ENCODE assay signal across 16 cellular contexts in the genomic region with DNA sequence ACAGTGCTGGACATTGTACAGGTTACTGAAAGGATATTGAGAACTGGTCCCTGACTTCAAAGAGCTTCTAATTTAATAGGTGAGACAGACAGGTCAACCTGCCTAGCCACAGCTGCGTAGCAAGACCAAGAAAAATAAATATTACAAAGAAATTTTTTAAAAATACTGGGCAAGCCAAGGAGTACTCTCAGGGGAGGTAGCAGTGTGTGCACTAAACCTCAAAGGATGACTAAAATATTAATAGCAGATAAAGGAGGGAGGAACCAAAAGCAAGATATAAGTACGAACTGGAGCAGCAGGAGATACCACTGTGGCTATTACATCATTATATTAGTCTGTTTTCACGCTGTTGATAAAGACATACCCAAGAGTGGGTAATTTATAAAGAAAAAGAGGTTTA. TPM values are rescaled to one million over a fixed set of nuclear protein-coding genes. Genes with fewer than 3 reads are reported as not detected.
A peak's percentile ranks its signal among the peaks of the same experiment; 100 is the strongest.
DNase-seq lines count a peak whose midpoint lies in the region; TF ChIP-seq lines count a peak whose summit lies in the region.
"Had no signal": no experiment of that assay in that cellular context is flagged by ENCODE, and none has a peak within 500 bp of the region (broad histone marks: within the 10 kb centered on the region; RNA-seq: fewer than 3 reads in every experiment).

No MANE protein-coding gene starts in this region.

- TF ChIP-seq CTCF in brain microvascular endothelial cell (IDR thresholded peaks at IDR 0.05; ENCODE audit: low read depth, low read length, missing control alignments) (no peak), osteocyte (IDR thresholded peaks at IDR 0.05) (no peak), GM10266 (IDR thresholded peaks at IDR 0.05; ENCODE audit: control insufficient read depth, insufficient read depth, low read depth, missing control alignments) (no peak)

- no peak overlapping the region for H3K4me3 Mint-ChIP-seq in osteocyte (ENCODE audit: unreplicated experiment)
- H3K4me3 Mint-ChIP-seq: CD4-positive, alpha-beta T cell; H9 had no signal

- H3K9ac ChIP-seq in BLaER1 treated with 17β-estradiol and CSF1 and Interleukin-3, amounts not matched to agents 10 nM and 100 nM, result no peak overlapping the region
- H3K9ac ChIP-seq in SK-N-MC (ENCODE audit: insufficient read length), result no peak overlapping the region

- DNase-seq in SK-N-MC (ENCODE audit: low read depth, low spot score) (no peak), brain microvascular endothelial cell (peak; percentile 65), osteocyte (ENCODE audit: extremely low spot score, unreplicated experiment) (no peak), GM10266 (ENCODE audit: extremely low spot score) (no peak), NCI-H128 (lab: John Stamatoyannopoulos, UW; ENCODE audit: unreplicated experiment) (no peak), NCI-H1105 treated with DMSO at 0.1 percent for 48 hours (lab: John Stamatoyannopoulos, UW) (no peak)
- DNase-seq: ACHN; C1 segment of cervical spinal cord; Calu3; CD4-positive, alpha-beta T cell; DMS 273 treated with DMSO at 0.1 percent for 48 hours; GOT3; H9 had no signal

- in situ Hi-C loops in brain microvascular endothelial cell (cut with HindIII; ENCODE audit: low pct_ligation_motif_present, low sequenced_read_pairs), result no loop called here

- no peaks in the 10 kb centered on the region for H3K27me3 ChIP-seq in BLaER1 treated with 17β-estradiol and CSF1 and Interleukin-3, amounts not matched to agents 10 nM and 100 nM
- no peaks in the 10 kb centered on the region for H3K27me3 ChIP-seq in brain microvascular endothelial cell (replicated peaks)

- peaks cover 36% of the 10 kb centered on the region for H3K4me1 Mint-ChIP-seq in osteocyte (ENCODE audit: unreplicated experiment)

- H4K20me1 ChIP-seq in BLaER1 treated with 17β-estradiol and CSF1 and Interleukin-3, amounts not matched to agents 10 nM and 100 nM, result no peaks in the 10 kb centered on the region

- H3K9me3 Mint-ChIP-seq in osteocyte (ENCODE audit: unreplicated experiment), result no peaks in the 10 kb centered on the region
- H3K9me3 Mint-ChIP-seq: CD4-positive, alpha-beta T cell; H9 had no signal

- H3K36me3 Mint-ChIP-seq in osteocyte (ENCODE audit: unreplicated experiment), result no peaks in the 10 kb centered on the region

- H3K36me3 ChIP-seq in BLaER1 treated with 17β-estradiol and CSF1 and Interleukin-3, amounts not matched to agents 10 nM and 100 nM, result no peaks in the 10 kb centered on the region
- H3K36me3 ChIP-seq in SK-N-MC (ENCODE audit: insufficient read depth, low read length) (no peaks in the 10 kb centered on the region), brain microvascular endothelial cell (replicated peaks) (no peaks in the 10 kb centered on the region)

- no peaks in the 10 kb centered on the region for H3K27me3 Mint-ChIP-seq in osteocyte (ENCODE audit: unreplicated experiment)

- H3K27ac ChIP-seq in BLaER1 treated with 17β-estradiol and CSF1 and Interleukin-3, amounts not matched to agents 10 nM and 100 nM, result peak overlapping the region in 1 of 11 experiments; percentile 13; a peak in 1 of 22 replicates
- H3K27ac ChIP-seq in SK-N-MC (peak overlapping the region; percentile 26; the same call in 1 of the 2 replicates), brain microvascular endothelial cell (peak overlapping the region; percentile 70)

- H3K4me3 ChIP-seq in BLaER1 treated with 17β-estradiol and CSF1 and Interleukin-3, amounts not matched to agents 10 nM and 100 nM, result no peak overlapping the region
- H3K4me3 ChIP-seq in SK-N-MC (peak overlapping the region; percentile 24; the same call in 1 of the 2 replicates), brain microvascular endothelial cell (ENCODE audit: low read depth, low read length) (no peak overlapping the region)
- H3K4me3 ChIP-seq: GM12878 had no signal

- peak overlapping the region in 9 of 11 experiments; percentile 1 to 48 (median 12); a peak in 6 of 22 replicates for H3K4me2 ChIP-seq in BLaER1 treated with 17β-estradiol and CSF1 and Interleukin-3, amounts not matched to agents 10 nM and 100 nM

- no peaks in the 10 kb centered on the region; a peak in 1 of 22 replicates for H3K9me3 ChIP-seq in BLaER1 treated with 17β-estradiol and CSF1 and Interleukin-3, amounts not matched to agents 10 nM and 100 nM (replicated peaks in 1 of 11)
- H3K9me3 ChIP-seq in SK-N-MC (ENCODE audit: low read depth, low read length), result no peaks in the 10 kb centered on the region

- peaks cover under 1 to 30% (median 16%) of the 10 kb centered on the region in 10 experiments for H3K4me1 ChIP-seq in BLaER1 treated with 17β-estradiol and CSF1 and Interleukin-3, amounts not matched to agents 10 nM and 100 nM

- peak overlapping the region; percentile 8 for H3K27ac Mint-ChIP-seq in osteocyte (ENCODE audit: unreplicated experiment)
- H3K27ac Mint-ChIP-seq: CD4-positive, alpha-beta T cell; H9 had no signal

RNA-seq across cellular contexts. Expression of a gene that starts 14.9 kb away (rescaled TPM):
- 132 and 134 TPM in 2 replicates for total RNA-seq in osteocyte
- total RNA-seq: CD4-positive, alpha-beta T cell; GM12878; HT-29 had no signal
